Comparison of ENCODE assay signal across 26 cellular contexts in the genomic region with DNA sequence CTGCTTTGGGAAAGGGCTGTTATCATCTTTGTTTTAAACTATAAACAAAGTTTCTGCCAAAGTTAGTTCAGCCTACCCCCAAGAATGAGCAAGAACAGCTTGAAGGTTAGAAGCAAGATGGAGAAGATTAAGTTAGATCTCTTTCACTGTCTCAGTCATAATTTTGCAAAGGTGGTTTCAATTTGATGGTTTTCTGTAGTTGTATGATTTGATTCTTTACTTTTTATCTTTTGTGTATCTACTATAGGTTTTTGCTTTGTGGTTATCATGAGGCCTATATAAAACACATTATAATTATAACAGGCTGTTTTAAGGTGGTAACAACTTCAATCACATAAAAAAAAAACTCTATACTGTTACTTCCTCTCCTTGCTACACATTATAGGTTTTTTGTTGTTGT.
"Had no signal": no experiment of that assay in that cellular context is flagged by ENCODE, and none has a peak within 500 bp of the region (broad histone marks: within the 10 kb centered on the region; RNA-seq: fewer than 3 reads in every experiment).

No MANE protein-coding gene starts in this region.

- H3K4me3 Mint-ChIP-seq: activated naive CD4-positive, alpha-beta T cell treated with anti-CD3 and anti-CD28 coated beads for 36 hours; activated naive CD8-positive, alpha-beta T cell; activated T-helper 1 cell treated with anti-CD3 and anti-CD28 coated beads, Interleukin-12 subunit alpha, Interleukin-12 subunit beta, Interleukin-2, Interleukin-4 antibody, amounts not matched to agents 30 ng/mL and 10 ng/mL and 1 ng/mL, durations not matched to agents 14 hours and 24 hours and 36 hours; T-cell had no signal

- H3K27me3 Mint-ChIP-seq: activated naive CD8-positive, alpha-beta T cell had no signal

- H3K9me3 Mint-ChIP-seq: activated naive CD4-positive, alpha-beta T cell treated with anti-CD3 and anti-CD28 coated beads for 36 hours; activated T-helper 1 cell treated with anti-CD3 and anti-CD28 coated beads, Interleukin-12 subunit alpha, Interleukin-12 subunit beta, Interleukin-2, Interleukin-4 antibody, amounts not matched to agents 30 ng/mL and 10 ng/mL and 1 ng/mL, durations not matched to agents 14 hours and 24 hours and 36 hours had no signal

- H3K27ac ChIP-seq: SK-N-MC, VCaP had no signal

- H3K4me1 Mint-ChIP-seq: T-cell had no signal

- DNase-seq: activated CD4-positive, CD25-positive, alpha-beta regulatory T cell; activated CD8-positive, alpha-beta memory T cell treated with anti-CD3 and anti-CD28 coated beads, Interleukin-2, amount 50 U/mL, for 4 hours; activated gamma-delta T cell; cerebellar nuclear complex; Kasumi-1; KBM-7; NCI-H1105 treated with DMSO at 0.1 percent for 48 hours; NCI-H1436 treated with DMSO at 0.1 percent for 48 hours; NCI-H187 treated with DMSO at 0.1 percent for 48 hours; NCI-H2081 treated with DMSO at 0.1 percent for 48 hours; NCI-H2171 treated with DMSO at 0.1 percent for 48 hours; NCI-H226; NCI-H510A; NCI-H526 treated with DMSO at 0.1 percent for 48 hours; NCI-H82; NK-92 treated with Interleukin-12 subunit alpha and Interleukin-12 subunit beta, amount 100 ng/mL, for 24 hours; OCI-M1; RPMI8226; T-cell had no signal

- H3K4me3 ChIP-seq: SK-N-MC had no signal

- ATAC-seq: Panc1, Right ventricle myocardium inferior, T-cell had no signal

- H3K36me3 Mint-ChIP-seq: activated naive CD8-positive, alpha-beta T cell; T-cell had no signal

- H3K27ac Mint-ChIP-seq: activated naive CD4-positive, alpha-beta T cell treated with anti-CD3 and anti-CD28 coated beads for 36 hours; activated naive CD8-positive, alpha-beta T cell; activated T-helper 1 cell treated with anti-CD3 and anti-CD28 coated beads, Interleukin-12 subunit alpha, Interleukin-12 subunit beta, Interleukin-2, Interleukin-4 antibody, amounts not matched to agents 30 ng/mL and 10 ng/mL and 1 ng/mL, durations not matched to agents 14 hours and 24 hours and 36 hours; T-cell had no signal
